ENCODE assay signal across 19 cellular contexts in the genomic region with DNA sequence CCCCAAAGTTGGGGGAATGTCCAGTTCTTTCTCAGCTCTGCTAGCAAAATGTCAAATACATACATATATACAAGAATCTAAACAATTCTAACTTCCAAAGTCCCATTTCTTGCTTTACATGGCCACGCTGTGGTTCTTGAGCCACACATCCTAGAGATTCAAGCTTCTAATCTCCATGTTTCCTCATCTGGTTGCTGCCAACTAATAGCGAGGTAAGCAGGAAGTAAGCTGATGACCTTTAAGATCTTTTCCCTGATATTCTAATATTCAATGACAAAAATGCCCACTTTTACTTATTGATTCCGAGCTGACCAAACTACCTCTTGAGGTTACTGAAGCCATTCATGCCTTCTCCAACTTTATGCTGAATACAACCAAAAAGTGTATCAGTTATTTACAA. TPM values are rescaled to one million over a fixed set of nuclear protein-coding genes. Genes with fewer than 3 reads are reported as not detected.
DNase-seq lines count a peak whose midpoint lies in the region; ATAC-seq, FAIRE-seq and TF ChIP-seq lines count a peak whose summit lies in the region.
"Had no signal": no experiment of that assay in that cellular context is flagged by ENCODE, and none has a peak within 500 bp of the region (broad histone marks: within the 10 kb centered on the region; RNA-seq: fewer than 3 reads in every experiment).

No MANE protein-coding gene starts in this region.

- BruUV-seq in HepG2 (replicated peaks; lab: Mats Ljungman, UMichigan) (TSS peak; percentile 31), PC-3 (replicated peaks; lab: Mats Ljungman, UMichigan) (TSS peak; percentile 17)

- intact Hi-C loops in HepG2 (cut with micrococcal nuclease; ENCODE audit: unreplicated experiment) (no loop called here), right lobe of liver (cut with DNase I) (no loop called here), PC-3 (cut with micrococcal nuclease) (loop anchor here (5.0 to 10.0 kb wide), 3 partner anchors 34 to 321 kb away; no protein-coding TSS in a partner anchor)

- TF ChIP-seq POLR2A in HepG2 (IDR thresholded peaks at IDR 0.05; ENCODE audit: insufficient read depth in 1 of 2, low read depth in 2 of 2, low read length in 2 of 2) (no peak), right lobe of liver (IDR thresholded peaks at IDR 0.05) (no peak)

- CTCF ChIA-PET in HepG2 (lab: Yijun Ruan, JAX; ENCODE audit: low intra/inter-chr PET ratio, low total read pairs) = no interaction called here
- CTCF ChIA-PET in PC-3 (lab: Charles Lee) = no interaction called here

- H3K9me2 ChIP-seq in PC-3 (replicated peaks; ENCODE audit: low read length) = no peaks in the 10 kb centered on the region

- H3K36me3 ChIP-seq in HepG2 (replicated peaks in 1 of 2; ENCODE audit: control insufficient read depth in 1 of 2, insufficient read depth in 2 of 2, low read length in 2 of 2) (peaks cover 4 to 12% of the 10 kb centered on the region in 2 experiments; a peak in 4 of 5 replicates), right lobe of liver (no peaks in the 10 kb centered on the region), PC-3 (ENCODE audit: low read depth, low read length) (no peaks in the 10 kb centered on the region)

- H3K9me3 ChIP-seq in HepG2 (ENCODE audit: low read length) (no peaks in the 10 kb centered on the region), right lobe of liver (no peaks in the 10 kb centered on the region), PC-3 (ENCODE audit: low read length) (no peaks in the 10 kb centered on the region)

- no peak for TF ChIP-seq RAD21 in HepG2 (CRISPR knock-in tag; IDR thresholded peaks at IDR 0.05)

- H4K20me1 ChIP-seq in HepG2 (ENCODE audit: insufficient read depth, low read length) (peaks cover 49% of the 10 kb centered on the region), PC-3 (ENCODE audit: low read length) (peaks cover 3% of the 10 kb centered on the region; the same call in 1 of the 2 replicates)

- ATAC-seq in HepG2 (no peak), right lobe of liver (no peak), PC-3 (no peak)

- H3K27me3 ChIP-seq in HepG2 (ENCODE audit: control insufficient read depth in 1 of 2, insufficient read depth in 2 of 2, low read length in 2 of 2) (no peaks in the 10 kb centered on the region; a peak in 1 of 5 replicates), right lobe of liver (no peaks in the 10 kb centered on the region), PC-3 (ENCODE audit: low read length) (no peaks in the 10 kb centered on the region)

- peak overlapping the region; percentile 44 to 87 (median 87); a peak in 5 of 6 replicates for H3K4me3 ChIP-seq in HepG2 (replicated peaks in 1 of 3; ENCODE audit: insufficient read depth in 1 of 3, low read depth in 2 of 3, low read length in 3 of 3)
- no peak overlapping the region for H3K4me3 ChIP-seq in right lobe of liver
- no peak overlapping the region for H3K4me3 ChIP-seq in PC-3 (ENCODE audit: low read length)

- H2AFZ ChIP-seq in HepG2 (ENCODE audit: low read length) (no peak overlapping the region), PC-3 (ENCODE audit: low read length) (no peak overlapping the region)

- 91% methylated on average over 3 of the region's 3 CpGs for WGBS in HepG2 (ENCODE audit: low lambda C conversion rate)
- WGBS in right lobe of liver (ENCODE audit: insufficient coverage, low coverage, low lambda C conversion rate, missing lambda C conversion rate) = 74% methylated on average over 3 of the region's 3 CpGs

- H3K9ac ChIP-seq in HepG2 (ENCODE audit: insufficient read depth, low read depth, low read length) = peak overlapping the region; percentile 24; the same call in 1 of the 2 replicates
- no peak overlapping the region for H3K9ac ChIP-seq in PC-3 (ENCODE audit: low read length)

- H3K79me2 ChIP-seq in HepG2 (ENCODE audit: insufficient read depth, low read length) (peaks cover 94% of the 10 kb centered on the region), PC-3 (ENCODE audit: low read length) (peaks cover 74% of the 10 kb centered on the region)

- H3K27ac ChIP-seq in HepG2 (ENCODE audit: extremely low read length, insufficient read depth, low read length) = peak overlapping the region; percentile 14
- no peak overlapping the region for H3K27ac ChIP-seq in right lobe of liver
- no peak overlapping the region for H3K27ac ChIP-seq in PC-3 (ENCODE audit: low read length)

- in situ Hi-C loops in HepG2 (cut with HindIII; ENCODE audit: extremely low pct_ligation_motif_present, low pct_unique_long_range_greater_than_20kb) = no loop called here

- POLR2A ChIA-PET in HepG2 (lab: Yijun Ruan, JAX) (interaction anchor here (0.7 to 2.2 kb wide), 4 partner anchors 8 to 36 kb away, joined by 3 to 13 read pairs (median 7); no protein-coding TSS in a partner anchor), PC-3 (lab: Charles Lee; ENCODE audit: unreplicated experiment) (interaction anchor here (0.6 kb wide), 1 partner anchor 1438 kb away, joined by 4 read pairs; no protein-coding TSS in a partner anchor)

- TF ChIP-seq CTCF in HepG2 (CRISPR knock-in tag; IDR thresholded peaks at IDR 0.05) (no peak), right lobe of liver (IDR thresholded peaks at IDR 0.05) (no peak), PC-3 (conservative IDR thresholded peaks at IDR 0.05; ENCODE audit: low read depth, low read length) (no peak)

- TF ChIP-seq EP300 in HepG2 (IDR thresholded peaks at IDR 0.05; ENCODE audit: low read depth in 2 of 2, low read length in 2 of 2) (no peak), HepG2 (CRISPR knock-in tag; IDR thresholded peaks at IDR 0.05; ENCODE audit: borderline replicate concordance) (no peak)

- H3K4me1 ChIP-seq in HepG2 (ENCODE audit: insufficient read depth, low read length) (peaks cover 72% of the 10 kb centered on the region), right lobe of liver (peaks cover 0 to 15% (median 5%) of the 10 kb centered on the region in 4 donors), PC-3 (ENCODE audit: insufficient read depth, low read length) (peaks cover 22% of the 10 kb centered on the region)

- H3F3A ChIP-seq in PC-3 (ENCODE audit: low read length, unreplicated experiment) = no peaks in the 10 kb centered on the region

- DNase-seq in HepG2 (ENCODE audit: low spot score) (no peak), right lobe of liver (no peak), PC-3 (no peak), kidney tubule cell (ENCODE audit: low spot score) (peak; percentile 22), SK-N-DZ (ENCODE audit: low spot score) (no peak), hepatic stellate cell (ENCODE audit: low spot score) (no peak), AG08395 (ENCODE audit: low spot score) (no peak), globus pallidus (ENCODE audit: low spot score) (no peak)
- DNase-seq: activated CD4-positive, alpha-beta T cell treated with anti-CD3 and anti-CD28 coated beads for 1 hour; activated CD8-positive, alpha-beta memory T cell treated with anti-CD3 and anti-CD28 coated beads, Interleukin-2, amount 50 U/mL, for 48 hours; activated naive CD4-positive, alpha-beta T cell treated with anti-CD3 and anti-CD28 coated beads, Interleukin-2, amount 10 ng/mL, durations not matched to agents 7 days and 5 days; caudate nucleus; DMS53; effector memory CD4-positive, alpha-beta T cell; MV-4-11; naive B cell; NCI-H2107; NCI-H69; stimulated activated CD4-positive, alpha-beta T cell treated with anti-CD3 and anti-CD28 coated beads, Interleukin-1b, Interleukin-23, amount 100 ng/mL, for 48 hours had no signal

- H3K4me2 ChIP-seq in HepG2 (ENCODE audit: low read depth, low read length) = peak overlapping the region; percentile 97
- H3K4me2 ChIP-seq in PC-3 (ENCODE audit: low read length) = no peak overlapping the region; the same call in 1 of the 2 replicates

- FAIRE-seq in HepG2 (lab: Jason Lieb, UNC) = no peak

TF ChIP-seq in HepG2, 621 proteins besides CTCF, POLR2A, EP300 and RAD21 (continues in another document):
- TF ChIP-seq ZBTB37 (CRISPR knock-in tag; IDR thresholded peaks at IDR 0.05) (no peak), ATF1 (CRISPR knock-in tag; IDR thresholded peaks at IDR 0.05) (0 out of 2 replicates have a peak, but pooled peaks have one; percentile 17)

RNA-seq across cellular contexts. Expression of gene VPS54, which starts 3.3 kb away (rescaled TPM):
- total RNA-seq in HepG2 (2016; rRNA removed; fragmentation: Illumina TruSeq; extraction: Trizol) (64.7 and 75.4 TPM in 2 replicates), right lobe of liver (10 to 100 TPM; 11.6 to 12.5 (median 12.2) TPM), PC-3 (2014; rRNA removed) (17.9 and 18.6 TPM in 2 replicates)
- total RNA-seq in HepG2 (2016; cell fraction: cytosol; rRNA removed; fragmentation: Illumina TruSeq; extraction: Trizol; ENCODE audit: low read depth) = 23.8 and 25.8 TPM in 2 replicates
- 63.0 and 68.2 TPM in 2 replicates for total RNA-seq in HepG2 (2016; cell fraction: insoluble cytoplasmic fraction; rRNA removed; fragmentation: Illumina TruSeq; extraction: Trizol)
- total RNA-seq in HepG2 (2016; cell fraction: membrane; rRNA removed; fragmentation: Illumina TruSeq; extraction: Trizol) = 73.0 and 83.1 TPM in 2 replicates
- 56.5 and 65.0 TPM in 2 replicates for total RNA-seq in HepG2 (2016; cell fraction: nucleus; rRNA removed; fragmentation: Illumina TruSeq; extraction: Trizol)
- polyA plus RNA-seq in HepG2 (2011; rRNA removed) = 66.7 and 77.5 TPM in 2 replicates
- 24.3 and 39.3 TPM in 2 replicates for polyA plus RNA-seq in HepG2 (2011; cell fraction: cytosol; rRNA removed)
- polyA plus RNA-seq in HepG2 (2011; cell fraction: nucleus; rRNA removed) = 45.4 and 50.4 TPM in 2 replicates
- polyA plus RNA-seq in HepG2 (2012) = 75.2 and 93.6 TPM in 2 replicates
- 9.0 and 9.6 TPM in 2 replicates for polyA plus RNA-seq in HepG2 (2016; cell fraction: cytosol; fragmentation: Illumina TruSeq; extraction: Trizol; ENCODE audit: low read depth)
- 54.6 and 54.7 TPM in 2 replicates for polyA plus RNA-seq in HepG2 (2016; cell fraction: insoluble cytoplasmic fraction; fragmentation: Illumina TruSeq; extraction: Trizol; ENCODE audit: low read depth)
- polyA plus RNA-seq in HepG2 (2016; cell fraction: membrane; fragmentation: Illumina TruSeq; extraction: Trizol; ENCODE audit: low read depth) = 35.4 and 35.8 TPM in 2 replicates
- 77.5 and 83.9 TPM in 2 replicates for polyA plus RNA-seq in HepG2 (2016; cell fraction: nucleus; fragmentation: Illumina TruSeq; extraction: Trizol; ENCODE audit: insufficient read depth, low read depth)
- 7.4 and 30.0 TPM in 2 replicates for polyA minus RNA-seq in HepG2 (2011; rRNA and poly(A)+ RNA removed; ENCODE audit: low replicate concordance)
- 58.1 and 59.1 TPM in 2 replicates for polyA minus RNA-seq in HepG2 (2011; cell fraction: cytosol; rRNA and poly(A)+ RNA removed)
- 143 and 153 TPM in 2 replicates for polyA minus RNA-seq in HepG2 (2011; cell fraction: nucleus; rRNA and poly(A)+ RNA removed)
- polyA plus RNA-seq in SK-N-DZ (2014; cell fraction: cytosol; rRNA removed) = 16.5 and 19.2 TPM in 2 replicates
- 21.6 and 22.1 TPM in 2 replicates for polyA plus RNA-seq in SK-N-DZ (2014; cell fraction: nucleus; rRNA removed)

Comparison
In these comparisons a context has a peak if more than half of its experiments do, and no peak if none do; other contexts are left out.
1. H3K4me3 ChIP-seq: peak in HepG2 (3 of 3); none in right lobe of liver (0 of 3) and PC-3 (single experiment).